In the genomic region with DNA sequence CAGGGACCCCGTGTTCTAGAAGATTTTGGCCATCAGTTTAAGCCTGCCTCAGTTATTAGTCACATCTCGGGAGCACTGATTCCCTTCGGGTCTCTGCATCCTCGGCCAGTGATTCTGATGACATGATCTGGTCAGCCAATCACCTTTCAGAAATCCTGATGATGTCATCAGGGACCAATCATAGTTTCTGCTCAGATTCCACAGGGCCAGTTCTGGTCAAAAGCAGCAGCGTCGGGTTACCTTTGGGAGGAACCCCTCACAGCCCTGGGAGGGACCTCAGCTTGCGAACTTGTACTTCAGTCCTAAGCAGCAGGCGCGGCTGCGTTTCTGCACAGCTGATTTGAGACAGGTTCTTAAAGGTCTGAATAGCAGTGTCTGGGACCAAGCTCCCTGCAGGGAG, we compare ENCODE assay signal across 12 cellular contexts. TPM values are rescaled to one million over a fixed set of nuclear protein-coding genes. Genes with fewer than 3 reads are reported as not detected.
DNase-seq lines count a peak whose midpoint lies in the region; ATAC-seq and TF ChIP-seq lines count a peak whose summit lies in the region.
"Had no signal": no experiment of that assay in that cellular context is flagged by ENCODE, and none has a peak within 500 bp of the region (broad histone marks: within the 10 kb centered on the region; RNA-seq: fewer than 3 reads in every experiment).

No MANE protein-coding gene starts in this region.

- intact Hi-C loops in naive thymus-derived CD4-positive, alpha-beta T cell (cut with micrococcal nuclease), result no loop called here

- peaks cover 0 to 14% (median 7%) of the 10 kb centered on the region in 7 donors for H3K4me1 Mint-ChIP-seq in naive thymus-derived CD4-positive, alpha-beta T cell

- DNase-seq in HEK293T (ENCODE audit: extremely low spot score), result peak; percentile 34
- DNase-seq in brain microvascular endothelial cell, result peak; percentile 82
- DNase-seq in hepatic stellate cell (ENCODE audit: low spot score), result peak; percentile 56
- DNase-seq in putamen (ENCODE audit: low spot score), result peak; percentile 77
- DNase-seq in stimulated activated CD4-positive, alpha-beta T cell treated with anti-CD3 and anti-CD28 coated beads, Interleukin-2, amount 100 ng/mL, for 24 hours, result no peak
- DNase-seq in naive thymus-derived CD4-positive, alpha-beta T cell, result no peak
- DNase-seq in GOT3 (lab: John Stamatoyannopoulos, UW), result no peak
- DNase-seq: activated naive CD4-positive, alpha-beta T cell; DMS53; KG1; pancreas had no signal

- no peaks in the 10 kb centered on the region for H3K9me3 Mint-ChIP-seq in naive thymus-derived CD4-positive, alpha-beta T cell

- POLR2A ChIA-PET in HEK293T (lab: Yijun Ruan, JAX), result no interaction called here
- POLR2A ChIA-PET in naive thymus-derived CD4-positive, alpha-beta T cell (lab: Charles Lee), result interaction anchor here (1.7 kb wide), 1 partner anchor 13 kb away, joined by 7 read pairs; no protein-coding TSS in a partner anchor

- H3K9me3 ChIP-seq in naive thymus-derived CD4-positive, alpha-beta T cell (ENCODE audit: control insufficient read depth in 2 of 3, low read length in 3 of 3), result no peaks in the 10 kb centered on the region
- H3K9me3 ChIP-seq: pancreas had no signal

- H3K4me1 ChIP-seq in naive thymus-derived CD4-positive, alpha-beta T cell (ENCODE audit: control insufficient read depth in 2 of 2, insufficient read depth in 2 of 2, low read length in 2 of 2), result no peaks in the 10 kb centered on the region

- no peak for TF ChIP-seq POLR2A in GM18505 (IDR thresholded peaks at IDR 0.05; ENCODE audit: borderline replicate concordance, extremely low read depth, insufficient read depth, insufficient read length)

- TF ChIP-seq CTCF in brain microvascular endothelial cell (IDR thresholded peaks at IDR 0.05; ENCODE audit: low read depth, low read length, missing control alignments), result no peak

- no peaks in the 10 kb centered on the region for H3K27me3 Mint-ChIP-seq in naive thymus-derived CD4-positive, alpha-beta T cell

- CTCF ChIA-PET in HEK293T (lab: Yijun Ruan, JAX), result no interaction called here
- CTCF ChIA-PET in naive thymus-derived CD4-positive, alpha-beta T cell (lab: Charles Lee), result interaction anchor here (0.8 kb wide), 1 partner anchor 22 kb away, joined by 3 read pairs; no protein-coding TSS in a partner anchor

- H3K27me3 ChIP-seq in brain microvascular endothelial cell (replicated peaks), result no peaks in the 10 kb centered on the region
- no peaks in the 10 kb centered on the region for H3K27me3 ChIP-seq in naive thymus-derived CD4-positive, alpha-beta T cell (ENCODE audit: control insufficient read depth in 2 of 2, insufficient read depth in 2 of 2, low read length in 2 of 2)
- H3K27me3 ChIP-seq: pancreas had no signal

- H3K27ac Mint-ChIP-seq in naive thymus-derived CD4-positive, alpha-beta T cell, result peak overlapping the region in 2 of 9 donors; percentile 65 to 70

- H3K36me3 ChIP-seq in brain microvascular endothelial cell (replicated peaks), result no peaks in the 10 kb centered on the region
- H3K36me3 ChIP-seq in naive thymus-derived CD4-positive, alpha-beta T cell (ENCODE audit: control insufficient read depth in 2 of 3, insufficient read depth in 3 of 3, low read length in 3 of 3), result peaks cover 0 to 76% (median 0%) of the 10 kb centered on the region in 3 experiments

- no peak overlapping the region for H3K4me3 Mint-ChIP-seq in naive thymus-derived CD4-positive, alpha-beta T cell

- in situ Hi-C loops in brain microvascular endothelial cell (cut with HindIII; ENCODE audit: low pct_ligation_motif_present, low sequenced_read_pairs), result no loop called here

- H3K4me3 ChIP-seq in brain microvascular endothelial cell (ENCODE audit: low read depth, low read length), result no peak overlapping the region
- H3K4me3 ChIP-seq in naive thymus-derived CD4-positive, alpha-beta T cell (ENCODE audit: low read length), result no peak overlapping the region
- H3K4me3 ChIP-seq: pancreas had no signal

- no peak for ATAC-seq in naive thymus-derived CD4-positive, alpha-beta T cell
- ATAC-seq in GM18505 (IDR thresholded peaks at IDR 0.05; ENCODE audit: unreplicated experiment), result no peak
- ATAC-seq: pancreas had no signal

- H3K36me3 Mint-ChIP-seq in naive thymus-derived CD4-positive, alpha-beta T cell, result peaks cover 7 to 43% (median 11%) of the 10 kb centered on the region in 5 donors

- no peak overlapping the region for H3K27ac ChIP-seq in brain microvascular endothelial cell
- H3K27ac ChIP-seq in naive thymus-derived CD4-positive, alpha-beta T cell (ENCODE audit: low read depth, low read length), result no peak overlapping the region
- H3K27ac ChIP-seq: pancreas had no signal

TF ChIP-seq in HEK293T, 16 proteins besides CTCF, POLR2A, EP300 and RAD21:
- TF ChIP-seq TARDBP (IDR thresholded peaks at IDR 0.05), result no peak
- no peak for TF ChIP-seq ZNF384 (IDR thresholded peaks at IDR 0.05)

RNA-seq across cellular contexts. Expression of gene KDM8, which starts 13.9 kb away (rescaled TPM):
- 10 to 100 TPM; 15.6 to 34.4 (median 19.0) TPM for total RNA-seq in naive thymus-derived CD4-positive, alpha-beta T cell
- 10 to 100 TPM in 1 of 2 donors, 1 to 10 TPM in 1; 10.0 to 15.4 TPM for polyA plus RNA-seq in naive thymus-derived CD4-positive, alpha-beta T cell

RNA-seq across cellular contexts. Expression of gene NSMCE1, which starts 51.3 kb away (rescaled TPM):
- 100 to 1,000 TPM in 1 of 5 experiments, 10 to 100 TPM in 4; 45.5 to 106 (median 70.2) TPM for total RNA-seq in naive thymus-derived CD4-positive, alpha-beta T cell
- 100 to 1,000 TPM; 200 to 220 TPM for polyA plus RNA-seq in naive thymus-derived CD4-positive, alpha-beta T cell

Comparison
In these comparisons a context has a peak if more than half of its experiments do, and no peak if none do; other contexts are left out.
1. DNase-seq: peak in HEK293T (single experiment), brain microvascular endothelial cell (single experiment), hepatic stellate cell (single experiment) and putamen (single experiment); none in stimulated activated CD4-positive, alpha-beta T cell treated with anti-CD3 and anti-CD28 coated beads, Interleukin-2, amount 100 ng/mL, for 24 hours (0 of 2), naive thymus-derived CD4-positive, alpha-beta T cell (0 of 9) and GOT3 (single experiment).